ENCODE assay signal across 11 cellular contexts in the genomic region with DNA sequence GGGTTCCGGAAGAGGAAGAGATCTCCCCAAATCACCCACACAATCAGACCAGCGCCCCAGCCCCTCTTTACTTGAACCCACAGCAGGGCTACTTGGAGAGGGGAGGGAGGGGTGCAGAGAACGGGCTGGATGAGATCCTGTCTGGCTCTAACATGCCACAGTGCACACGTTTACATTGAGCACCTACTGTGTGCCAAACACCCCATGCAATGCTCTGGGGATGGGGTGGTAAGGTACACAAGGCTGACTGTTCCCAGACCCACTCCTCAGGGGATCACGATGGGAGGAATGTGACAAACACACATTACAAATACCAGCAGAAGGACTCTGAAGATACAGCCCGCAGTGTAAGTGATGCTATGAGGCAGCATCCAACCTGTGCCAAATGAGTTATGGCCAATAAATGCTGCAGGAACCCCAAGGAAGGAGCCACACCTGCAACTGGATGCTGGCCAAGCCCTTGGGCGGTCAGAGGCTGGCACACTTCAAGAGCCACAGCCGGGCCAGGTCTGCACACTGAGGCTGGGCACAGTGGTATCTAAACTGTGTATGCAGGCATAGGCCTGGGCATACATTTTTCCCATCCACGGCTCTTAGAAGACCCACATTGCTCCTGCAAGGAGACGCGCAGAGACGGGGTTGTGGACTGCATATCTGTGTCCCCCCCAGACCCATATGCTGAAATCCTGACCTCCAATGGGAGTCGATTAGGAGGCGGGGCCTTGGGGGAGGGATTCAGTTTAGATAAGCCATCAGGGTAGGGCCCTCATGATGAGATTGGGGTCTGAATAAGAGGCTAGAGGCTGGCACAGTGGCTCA. TPM values are rescaled to one million over a fixed set of nuclear protein-coding genes. Genes with fewer than 3 reads are reported as not detected.
A peak's percentile ranks its signal among the peaks of the same experiment; 100 is the strongest.
DNase-seq lines count a peak whose midpoint lies in the region; ATAC-seq and TF ChIP-seq lines count a peak whose summit lies in the region.
"Had no signal": no experiment of that assay in that cellular context is flagged by ENCODE, and none has a peak within 500 bp of the region (broad histone marks: within the 10 kb centered on the region; RNA-seq: fewer than 3 reads in every experiment).

No MANE protein-coding gene starts in this region.

- intact Hi-C loops in activated B cell treated with CpG ODN at 0.5 μM for 24 hours (cut with micrococcal nuclease) = no loop called here

- H3K27me3 ChIP-seq in BE2C = no peaks in the 10 kb centered on the region

- no peaks in the 10 kb centered on the region for H3K9me3 Mint-ChIP-seq in activated T-cell treated with anti-CD3 and anti-CD28 coated beads, Interleukin-2, amount 50 U/mL, for 72 hours
- no peaks in the 10 kb centered on the region for H3K9me3 Mint-ChIP-seq in activated T-cell treated with anti-CD3 and anti-CD28 coated beads, Interleukin-2, amount 50 U/mL, for 4 hours
- H3K9me3 Mint-ChIP-seq in activated B cell treated with CpG ODN at 0.5 μM for 24 hours = no peaks in the 10 kb centered on the region
- no peaks in the 10 kb centered on the region for H3K9me3 Mint-ChIP-seq in stimulated activated naive CD8-positive, alpha-beta T cell treated with anti-CD3 and anti-CD28 coated beads, Interleukin-15, amount 100 ng/mL, for 72 hours
- H3K9me3 Mint-ChIP-seq: endodermal cell had no signal

- H3K4me3 ChIP-seq in BE2C (ENCODE audit: low read depth, low read length) = no peak overlapping the region
- H3K4me3 ChIP-seq: GM23248 had no signal

- H3K36me3 Mint-ChIP-seq in activated T-cell treated with anti-CD3 and anti-CD28 coated beads, Interleukin-2, amount 50 U/mL, for 72 hours (ENCODE audit: insufficient read depth in 2 of 2) = peaks cover 12 to 28% of the 10 kb centered on the region in 2 donors
- peaks cover 5% of the 10 kb centered on the region for H3K36me3 Mint-ChIP-seq in activated T-cell treated with anti-CD3 and anti-CD28 coated beads, Interleukin-2, amount 50 U/mL, for 4 hours (ENCODE audit: insufficient read depth)
- H3K36me3 Mint-ChIP-seq in activated B cell treated with CpG ODN at 0.5 μM for 24 hours (ENCODE audit: low read depth) = peaks cover 11% of the 10 kb centered on the region

- POLR2A ChIA-PET in activated B cell treated with CpG ODN at 0.5 μM for 24 hours (lab: Charles Lee) = no interaction called here

- no peaks in the 10 kb centered on the region for H3K4me1 ChIP-seq in BE2C

- TF ChIP-seq CTCF in activated B cell treated with CpG ODN at 0.5 μM for 24 hours (IDR thresholded peaks at IDR 0.05) = no peak
- no peak for TF ChIP-seq CTCF in BE2C (IDR thresholded peaks at IDR 0.05; ENCODE audit: low read depth, low read length)

- H3K36me3 ChIP-seq in BE2C = no peaks in the 10 kb centered on the region

- H3K27ac Mint-ChIP-seq in activated T-cell treated with anti-CD3 and anti-CD28 coated beads, Interleukin-2, amount 50 U/mL, for 72 hours = peak overlapping the region; percentile 89
- H3K27ac Mint-ChIP-seq in activated B cell treated with CpG ODN at 0.5 μM for 24 hours = peak overlapping the region; percentile 27
- peak overlapping the region; percentile 84 to 85 for H3K27ac Mint-ChIP-seq in stimulated activated naive CD8-positive, alpha-beta T cell treated with anti-CD3 and anti-CD28 coated beads, Interleukin-15, amount 100 ng/mL, for 72 hours
- H3K27ac Mint-ChIP-seq: endodermal cell had no signal

- H3K27me3 Mint-ChIP-seq in activated T-cell treated with anti-CD3 and anti-CD28 coated beads, Interleukin-2, amount 50 U/mL, for 72 hours (ENCODE audit: low read depth) = no peaks in the 10 kb centered on the region
- H3K27me3 Mint-ChIP-seq in activated T-cell treated with anti-CD3 and anti-CD28 coated beads, Interleukin-2, amount 50 U/mL, for 4 hours (ENCODE audit: low read depth) = no peaks in the 10 kb centered on the region
- H3K27me3 Mint-ChIP-seq in activated B cell treated with CpG ODN at 0.5 μM for 24 hours = no peaks in the 10 kb centered on the region
- no peaks in the 10 kb centered on the region for H3K27me3 Mint-ChIP-seq in stimulated activated naive CD8-positive, alpha-beta T cell treated with anti-CD3 and anti-CD28 coated beads, Interleukin-15, amount 100 ng/mL, for 72 hours

- CTCF ChIA-PET in activated B cell treated with CpG ODN at 0.5 μM for 24 hours (lab: Charles Lee) = no interaction called here

- DNase-seq in activated T-cell treated with anti-CD3 and anti-CD28 coated beads, Interleukin-2, amount 50 U/mL, for 72 hours = no peak
- DNase-seq in activated T-cell treated with anti-CD3 and anti-CD28 coated beads, Interleukin-2, amount 50 U/mL, for 4 hours = no peak
- no peak for DNase-seq in activated B cell treated with CpG ODN at 0.5 μM for 24 hours
- no peak for DNase-seq in stimulated activated naive CD8-positive, alpha-beta T cell treated with anti-CD3 and anti-CD28 coated beads, Interleukin-15, amount 100 ng/mL, for 72 hours
- DNase-seq in BE2C = no peak
- DNase-seq: endodermal cell, GM23248, NCI-H187 treated with DMSO at 0.1 percent for 48 hours had no signal

- H3K4me3 Mint-ChIP-seq in activated T-cell treated with anti-CD3 and anti-CD28 coated beads, Interleukin-2, amount 50 U/mL, for 72 hours = peak overlapping the region; percentile 61 to 87
- no peak overlapping the region for H3K4me3 Mint-ChIP-seq in activated T-cell treated with anti-CD3 and anti-CD28 coated beads, Interleukin-2, amount 50 U/mL, for 4 hours
- no peak overlapping the region for H3K4me3 Mint-ChIP-seq in activated B cell treated with CpG ODN at 0.5 μM for 24 hours
- H3K4me3 Mint-ChIP-seq in stimulated activated naive CD8-positive, alpha-beta T cell treated with anti-CD3 and anti-CD28 coated beads, Interleukin-15, amount 100 ng/mL, for 72 hours = peak overlapping the region; percentile 86 to 98
- H3K4me3 Mint-ChIP-seq: endodermal cell had no signal

- ATAC-seq in activated T-cell treated with anti-CD3 and anti-CD28 coated beads, Interleukin-2, amount 50 U/mL, for 72 hours (replicated peaks in 1 of 2) = no peak
- ATAC-seq in activated T-cell treated with anti-CD3 and anti-CD28 coated beads, Interleukin-2, amount 50 U/mL, for 4 hours = no peak
- no peak for ATAC-seq in activated B cell treated with CpG ODN at 0.5 μM for 24 hours (ENCODE audit: low read depth)
- peak; percentile 49 for ATAC-seq in esophagus mucosa
- no peak for ATAC-seq in stimulated activated naive CD8-positive, alpha-beta T cell treated with anti-CD3 and anti-CD28 coated beads, Interleukin-15, amount 100 ng/mL, for 72 hours
- no peak for ATAC-seq in HG02763 (IDR thresholded peaks at IDR 0.05; ENCODE audit: unreplicated experiment)
- no peak for ATAC-seq in GM18873 (IDR thresholded peaks at IDR 0.05; ENCODE audit: low FRiP score, unreplicated experiment)

- peaks cover 95% of the 10 kb centered on the region for H3K4me1 Mint-ChIP-seq in activated T-cell treated with anti-CD3 and anti-CD28 coated beads, Interleukin-2, amount 50 U/mL, for 72 hours (ENCODE audit: low read depth)
- peaks cover 92% of the 10 kb centered on the region for H3K4me1 Mint-ChIP-seq in activated T-cell treated with anti-CD3 and anti-CD28 coated beads, Interleukin-2, amount 50 U/mL, for 4 hours (ENCODE audit: low read depth)
- H3K4me1 Mint-ChIP-seq in activated B cell treated with CpG ODN at 0.5 μM for 24 hours = peaks cover 75% of the 10 kb centered on the region
- H3K4me1 Mint-ChIP-seq in stimulated activated naive CD8-positive, alpha-beta T cell treated with anti-CD3 and anti-CD28 coated beads, Interleukin-15, amount 100 ng/mL, for 72 hours = peaks cover 96% of the 10 kb centered on the region

- H3K9me3 ChIP-seq in BE2C = no peaks in the 10 kb centered on the region

RNA-seq across cellular contexts. Expression of gene SPOCK2, which starts 6.4 kb away (rescaled TPM):
- 100 to 1,000 TPM; 253 to 291 TPM for total RNA-seq in activated T-cell treated with anti-CD3 and anti-CD28 coated beads, Interleukin-2, amount 50 U/mL, for 72 hours
- 10 to 100 TPM; 74.7 to 85.7 (median 83.2) TPM for total RNA-seq in activated T-cell treated with anti-CD3 and anti-CD28 coated beads, Interleukin-2, amount 50 U/mL, for 4 hours
- total RNA-seq in activated B cell treated with CpG ODN at 0.5 μM for 24 hours (24.2 and 27.8 TPM in 2 replicates), esophagus mucosa (1.5 TPM)
- polyA plus RNA-seq in BE2C (2012; ENCODE audit: insufficient read depth, insufficient read length, low read depth) = 1.4 TPM
- total RNA-seq: GM23248 had no signal

Comparison
In these comparisons a context has a peak if more than half of its experiments do, and no peak if none do; other contexts are left out.
1. H3K4me3 Mint-ChIP-seq: peak in activated T-cell treated with anti-CD3 and anti-CD28 coated beads, Interleukin-2, amount 50 U/mL, for 72 hours (2 of 2) and stimulated activated naive CD8-positive, alpha-beta T cell treated with anti-CD3 and anti-CD28 coated beads, Interleukin-15, amount 100 ng/mL, for 72 hours (2 of 2); none in activated T-cell treated with anti-CD3 and anti-CD28 coated beads, Interleukin-2, amount 50 U/mL, for 4 hours (single experiment) and activated B cell treated with CpG ODN at 0.5 μM for 24 hours (single experiment).
2. H3K27ac Mint-ChIP-seq: peak in every context shown above with its lines; median percentile 89 in activated T-cell treated with anti-CD3 and anti-CD28 coated beads, Interleukin-2, amount 50 U/mL, for 72 hours; 84 in stimulated activated naive CD8-positive, alpha-beta T cell treated with anti-CD3 and anti-CD28 coated beads, Interleukin-15, amount 100 ng/mL, for 72 hours; 27 in activated B cell treated with CpG ODN at 0.5 μM for 24 hours.
3. RNA of gene SPOCK2, which starts 6.4 kb away (total RNA-seq): 253 to 291 TPM in activated T-cell treated with anti-CD3 and anti-CD28 coated beads, Interleukin-2, amount 50 U/mL, for 72 hours, 74.7 to 85.7 TPM in activated T-cell treated with anti-CD3 and anti-CD28 coated beads, Interleukin-2, amount 50 U/mL, for 4 hours and 24.2 to 27.8 TPM in activated B cell treated with CpG ODN at 0.5 μM for 24 hours; 1.5 TPM in esophagus mucosa (single experiment); every median in the first group is over 10 times any median in the second.